ENCODE assay signal across 8 cellular contexts in genomic region chr18:51051105-51051712, GRCh38. TPM values are rescaled to one million over a fixed set of nuclear protein-coding genes. Genes with fewer than 3 reads are reported as not detected.
DNase-seq lines count a peak whose midpoint lies in the region; ATAC-seq and TF ChIP-seq lines count a peak whose summit lies in the region.

No MANE protein-coding gene starts in this region.

- no peaks in the 10 kb centered on the region for H3K27me3 ChIP-seq in Loucy (ENCODE audit: insufficient read depth, low read length, poor library complexity, severe bottlenecking)

- peaks cover 40% of the 10 kb centered on the region for H3K36me3 Mint-ChIP-seq in activated naive CD4-positive, alpha-beta T cell treated with anti-CD3 and anti-CD28 coated beads, Interleukin-2, amount 10 ng/mL, durations not matched to agents 7 days and 5 days
- no peaks in the 10 kb centered on the region for H3K36me3 Mint-ChIP-seq in natural killer cell treated with Interleukin-12 subunit alpha and Interleukin-12 subunit beta and Interleukin-15 and Interleukin-18, amount 100 ng/mL, for 72 hours

- H3K27me3 Mint-ChIP-seq in activated naive CD4-positive, alpha-beta T cell treated with anti-CD3 and anti-CD28 coated beads, Interleukin-2, amount 10 ng/mL, durations not matched to agents 7 days and 5 days: no peaks in the 10 kb centered on the region
- H3K27me3 Mint-ChIP-seq in natural killer cell treated with Interleukin-12 subunit alpha and Interleukin-12 subunit beta and Interleukin-15 and Interleukin-18, amount 100 ng/mL, for 72 hours: no peaks in the 10 kb centered on the region

- CTCF ChIA-PET in activated naive CD4-positive, alpha-beta T cell treated with anti-CD3 and anti-CD28 coated beads, Interleukin-2, amount 10 ng/mL, durations not matched to agents 7 days and 5 days (lab: Charles Lee): interaction anchor here (0.6 to 3.2 kb wide), 14 partner anchors 8 to 235 kb away, joined by 3 to 23 read pairs (median 4); partner anchors contain the start of gene MRO

- DNase-seq in activated naive CD4-positive, alpha-beta T cell treated with anti-CD3 and anti-CD28 coated beads, Interleukin-2, amount 10 ng/mL, durations not matched to agents 7 days and 5 days: no peak
- DNase-seq in activated naive CD4-positive, alpha-beta T cell treated with anti-CD3 and anti-CD28 coated beads, Interleukin-2, amount 50 U/mL, for 16 hours: no peak
- peak; percentile 68 for DNase-seq in SK-MEL-5 (ENCODE audit: low read depth, low spot score)
- peak; percentile 64 for DNase-seq in epithelial cell of esophagus (ENCODE audit: low read depth)
- DNase-seq in natural killer cell treated with Interleukin-12 subunit alpha and Interleukin-12 subunit beta and Interleukin-15 and Interleukin-18, amount 100 ng/mL, for 72 hours (ENCODE audit: low spot score): peak; percentile 62

- H3K9me3 Mint-ChIP-seq in activated naive CD4-positive, alpha-beta T cell treated with anti-CD3 and anti-CD28 coated beads, Interleukin-2, amount 10 ng/mL, durations not matched to agents 7 days and 5 days: no peaks in the 10 kb centered on the region
- H3K9me3 Mint-ChIP-seq in natural killer cell treated with Interleukin-12 subunit alpha and Interleukin-12 subunit beta and Interleukin-15 and Interleukin-18, amount 100 ng/mL, for 72 hours: no peaks in the 10 kb centered on the region

- H3K4me3 Mint-ChIP-seq in activated naive CD4-positive, alpha-beta T cell treated with anti-CD3 and anti-CD28 coated beads, Interleukin-2, amount 10 ng/mL, durations not matched to agents 7 days and 5 days: no peak overlapping the region
- H3K4me3 Mint-ChIP-seq in natural killer cell treated with Interleukin-12 subunit alpha and Interleukin-12 subunit beta and Interleukin-15 and Interleukin-18, amount 100 ng/mL, for 72 hours: no peak overlapping the region

- H3F3A ChIP-seq in Loucy (ENCODE audit: low read depth): no peaks in the 10 kb centered on the region

- H3K4me3 ChIP-seq in Loucy (ENCODE audit: low read length, poor library complexity, severe bottlenecking) (no peak overlapping the region), epithelial cell of esophagus (ENCODE audit: low read length) (no peak overlapping the region)

- peak; percentile 91 for TF ChIP-seq CTCF in Loucy (conservative IDR thresholded peaks at IDR 0.05; ENCODE audit: low read length)
- TF ChIP-seq CTCF in epithelial cell of esophagus (IDR thresholded peaks at IDR 0.05; ENCODE audit: insufficient read depth, low read depth, low read length, missing control alignments): peak; percentile 88

- peaks cover 69% of the 10 kb centered on the region for H3K36me3 ChIP-seq in Loucy (ENCODE audit: insufficient read depth, low read length)

- peaks cover 43% of the 10 kb centered on the region for H3K79me2 ChIP-seq in Loucy (ENCODE audit: insufficient read depth, low read length)

- H3K9me2 ChIP-seq in Loucy (replicated peaks; ENCODE audit: low read depth, low read length): no peaks in the 10 kb centered on the region

- peaks cover 24% of the 10 kb centered on the region for H3K4me1 Mint-ChIP-seq in activated naive CD4-positive, alpha-beta T cell treated with anti-CD3 and anti-CD28 coated beads, Interleukin-2, amount 10 ng/mL, durations not matched to agents 7 days and 5 days
- peaks cover 19 to 23% of the 10 kb centered on the region in 2 donors for H3K4me1 Mint-ChIP-seq in natural killer cell treated with Interleukin-12 subunit alpha and Interleukin-12 subunit beta and Interleukin-15 and Interleukin-18, amount 100 ng/mL, for 72 hours (ENCODE audit: low read depth in 2 of 2)

- ATAC-seq in GM21786 (IDR thresholded peaks at IDR 0.05; ENCODE audit: unreplicated experiment) (peak; percentile 76), HG02759 (IDR thresholded peaks at IDR 0.05; ENCODE audit: unreplicated experiment) (no peak)
- peak; percentile 69 to 76 for ATAC-seq in natural killer cell treated with Interleukin-12 subunit alpha and Interleukin-12 subunit beta and Interleukin-15 and Interleukin-18, amount 100 ng/mL, for 72 hours

- H3K9me3 ChIP-seq in Loucy (ENCODE audit: insufficient read depth, low read depth, low read length): no peaks in the 10 kb centered on the region

- H3K4me1 ChIP-seq in Loucy (ENCODE audit: insufficient read depth, low read length, poor library complexity, severe bottlenecking): peaks cover 5% of the 10 kb centered on the region

- no peak overlapping the region for H2AFZ ChIP-seq in Loucy (ENCODE audit: low read length)

- no peak overlapping the region for H3K9ac ChIP-seq in Loucy (ENCODE audit: low read depth, low read length, poor library complexity, severe bottlenecking)

- in situ Hi-C loops in SK-MEL-5 (cut with HindIII; ENCODE audit: low pct_unique_long_range_greater_than_20kb, low sequenced_read_pairs): no loop called here

- no peak overlapping the region for H3K4me2 ChIP-seq in Loucy (ENCODE audit: low read depth, low read length, poor library complexity, severe bottlenecking)

- H4K20me1 ChIP-seq in Loucy (ENCODE audit: insufficient read depth, low read length, poor library complexity, severe bottlenecking): peaks cover 33% of the 10 kb centered on the region

- peak overlapping the region; percentile 15 for H3K27ac Mint-ChIP-seq in activated naive CD4-positive, alpha-beta T cell treated with anti-CD3 and anti-CD28 coated beads, Interleukin-2, amount 10 ng/mL, durations not matched to agents 7 days and 5 days
- peak overlapping the region; percentile 10 to 47 for H3K27ac Mint-ChIP-seq in natural killer cell treated with Interleukin-12 subunit alpha and Interleukin-12 subunit beta and Interleukin-15 and Interleukin-18, amount 100 ng/mL, for 72 hours

RNA-seq across cellular contexts. Expression of gene SMAD4, which starts 21.2 kb away (rescaled TPM):
- total RNA-seq in SK-MEL-5 (2014; rRNA removed; shearing (Covaris generic)): 84.6 and 95.2 TPM in 2 replicates
- polyA plus RNA-seq in SK-MEL-5 (2015; cell fraction: cytosol; rRNA removed): 45.8 and 47.6 TPM in 2 replicates
- 42.7 and 57.2 TPM in 2 replicates for polyA plus RNA-seq in SK-MEL-5 (2015; cell fraction: nucleus; rRNA removed)
- total RNA-seq in natural killer cell treated with Interleukin-12 subunit alpha and Interleukin-12 subunit beta and Interleukin-15 and Interleukin-18, amount 100 ng/mL, for 72 hours: 10 to 100 TPM; 64.2 to 67.3 TPM

Comparison
In these comparisons a context has a peak if more than half of its experiments do, and no peak if none do; other contexts are left out.
1. DNase-seq: peak in SK-MEL-5 (single experiment), epithelial cell of esophagus (single experiment) and natural killer cell treated with Interleukin-12 subunit alpha and Interleukin-12 subunit beta and Interleukin-15 and Interleukin-18, amount 100 ng/mL, for 72 hours (single experiment); none in activated naive CD4-positive, alpha-beta T cell treated with anti-CD3 and anti-CD28 coated beads, Interleukin-2, amount 10 ng/mL, durations not matched to agents 7 days and 5 days (single experiment) and activated naive CD4-positive, alpha-beta T cell treated with anti-CD3 and anti-CD28 coated beads, Interleukin-2, amount 50 U/mL, for 16 hours (single experiment).